ENCODE assay signal across 1 cellular context in genomic region chrX:16930392-16930791, GRCh38.
TF ChIP-seq lines count a peak whose summit lies in the region.

No MANE protein-coding gene starts in this region.

TF ChIP-seq in K562, 482 proteins besides CTCF, POLR2A, EP300 and RAD21 (continued from another document and continues in another):
- TF ChIP-seq, protein P1, sequence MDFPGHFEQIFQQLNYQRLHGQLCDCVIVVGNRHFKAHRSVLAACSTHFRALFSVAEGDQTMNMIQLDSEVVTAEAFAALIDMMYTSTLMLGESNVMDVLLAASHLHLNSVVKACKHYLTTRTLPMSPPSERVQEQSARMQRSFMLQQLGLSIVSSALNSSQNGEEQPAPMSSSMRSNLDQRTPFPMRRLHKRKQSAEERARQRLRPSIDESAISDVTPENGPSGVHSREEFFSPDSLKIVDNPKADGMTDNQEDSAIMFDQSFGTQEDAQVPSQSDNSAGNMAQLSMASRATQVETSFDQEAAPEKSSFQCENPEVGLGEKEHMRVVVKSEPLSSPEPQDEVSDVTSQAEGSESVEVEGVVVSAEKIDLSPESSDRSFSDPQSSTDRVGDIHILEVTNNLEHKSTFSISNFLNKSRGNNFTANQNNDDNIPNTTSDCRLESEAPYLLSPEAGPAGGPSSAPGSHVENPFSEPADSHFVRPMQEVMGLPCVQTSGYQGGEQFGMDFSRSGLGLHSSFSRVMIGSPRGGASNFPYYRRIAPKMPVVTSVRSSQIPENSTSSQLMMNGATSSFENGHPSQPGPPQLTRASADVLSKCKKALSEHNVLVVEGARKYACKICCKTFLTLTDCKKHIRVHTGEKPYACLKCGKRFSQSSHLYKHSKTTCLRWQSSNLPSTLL (IDR thresholded peaks at IDR 0.05) = no peak
- TF ChIP-seq SOX6 (IDR thresholded peaks at IDR 0.05) (peak; percentile 82), DMBX1 (CRISPR knock-in tag; IDR thresholded peaks at IDR 0.05; ENCODE audit: borderline replicate concordance) (no peak; the same call in 1 of the 2 replicates), TRIM24 (IDR thresholded peaks at IDR 0.05) (peak; percentile 34 to 37; a peak in 2 of 4 replicates), ESRRA (IDR thresholded peaks at IDR 0.05; ENCODE audit: borderline replicate concordance, low read depth) (peak; percentile 89), HDAC1 (IDR thresholded peaks at IDR 0.05) (peak in 1 of 2 experiments; percentile 37; a peak in 1 of 4 replicates), HMG20B (CRISPR knock-in tag; IDR thresholded peaks at IDR 0.05) (no peak), MXD1 (CRISPR knock-in tag; IDR thresholded peaks at IDR 0.05; ENCODE audit: borderline replicate concordance, poor library complexity, severe bottlenecking) (no peak), NUFIP1 (IDR thresholded peaks at IDR 0.05; ENCODE audit: partially characterized antibody) (no peak), SMARCE1 (IDR thresholded peaks at IDR 0.05) (no peak), HLTF (IDR thresholded peaks at IDR 0.05) (no peak), TEAD1 (CRISPR knock-in tag; IDR thresholded peaks at IDR 0.05) (no peak), SAFB2 (IDR thresholded peaks at IDR 0.05; ENCODE audit: borderline replicate concordance, low read depth, low read length, severe bottlenecking) (no peak), ZFP36 (IDR thresholded peaks at IDR 0.05; ENCODE audit: low read depth, low read length, partially characterized antibody) (no peak), RNF2 (IDR thresholded peaks at IDR 0.05) (no peak), ZNF23 (CRISPR knock-in tag; IDR thresholded peaks at IDR 0.05) (no peak), POLR2B (IDR thresholded peaks at IDR 0.05; ENCODE audit: low read depth, partially characterized antibody) (no peak), MTA1 (IDR thresholded peaks at IDR 0.05; ENCODE audit: borderline replicate concordance) (no peak), FOSL1 (tag; conservative IDR thresholded peaks at IDR 0.05) (0 out of 2 replicates have a peak, but pooled peaks have one; percentile 26), SRF (CRISPR knock-in tag; IDR thresholded peaks at IDR 0.05) (no peak), SMAD1 (IDR thresholded peaks at IDR 0.05; ENCODE audit: low read depth, low read length, partially characterized antibody) (no peak), FOXJ2 (tag; IDR thresholded peaks at IDR 0.05) (no peak), HNRNPH1 (optimal IDR thresholded peaks at IDR 0.05; ENCODE audit: low read depth, low read length) (no peak), ZNF668 (CRISPR knock-in tag; IDR thresholded peaks at IDR 0.05) (no peak), CGGBP1 (CRISPR knock-in tag; IDR thresholded peaks at IDR 0.05) (no peak), HMGXB4 (CRISPR knock-in tag; IDR thresholded peaks at IDR 0.05) (no peak), TAL1 (IDR thresholded peaks at IDR 0.05) (peak; percentile 84), EWSR1 (IDR thresholded peaks at IDR 0.05; ENCODE audit: borderline replicate concordance, low read depth, partially characterized antibody) (no peak), CHD4 (IDR thresholded peaks at IDR 0.05; ENCODE audit: insufficient read depth, insufficient replicate concordance, low read depth, low read length, poor library complexity, severe bottlenecking) (no peak), STAT5A (IDR thresholded peaks at IDR 0.05; ENCODE audit: borderline replicate concordance, low read length) (peak; percentile 59; the same call in 1 of the 2 replicates), TFAM (CRISPR knock-in tag; conservative IDR thresholded peaks at IDR 0.05) (no peak), PYGO2 (tag; IDR thresholded peaks at IDR 0.05) (no peak), KAT7 (CRISPR knock-in tag; IDR thresholded peaks at IDR 0.05; ENCODE audit: borderline replicate concordance) (no peak), RBFOX2 (IDR thresholded peaks at IDR 0.05; ENCODE audit: low read depth, low read length) (no peak), RBM14 (IDR thresholded peaks at IDR 0.05; ENCODE audit: borderline replicate concordance, insufficient read depth, low read depth, low read length) (no peak), FOXA3 (CRISPR knock-in tag; conservative IDR thresholded peaks at IDR 0.05 in 1 of 2, IDR thresholded peaks at IDR 0.05 in 1 of 2) (no peak), CTBP1 (IDR thresholded peaks at IDR 0.05; ENCODE audit: borderline replicate concordance) (peak; percentile 25; the same call in 1 of the 2 replicates), STAT5B (CRISPR knock-in tag; IDR thresholded peaks at IDR 0.05) (no peak), AFF4 (CRISPR knock-in tag; IDR thresholded peaks at IDR 0.05) (no peak), TBL1XR1 (IDR thresholded peaks at IDR 0.05; ENCODE audit: low read length in 2 of 2) (0 out of 4 replicates have a peak, but pooled peaks of 1 of the 2 experiments have one; percentile 23), ZNF408 (CRISPR knock-in tag; IDR thresholded peaks at IDR 0.05; ENCODE audit: low read depth) (no peak), HNRNPK (IDR thresholded peaks at IDR 0.05; ENCODE audit: low read depth, low read length, poor library complexity, severe bottlenecking) (no peak), MECOM (CRISPR knock-in tag; IDR thresholded peaks at IDR 0.05) (no peak), RBM15 (IDR thresholded peaks at IDR 0.05; ENCODE audit: insufficient read depth, low read length) (no peak)
- TF ChIP-seq, protein P2, sequence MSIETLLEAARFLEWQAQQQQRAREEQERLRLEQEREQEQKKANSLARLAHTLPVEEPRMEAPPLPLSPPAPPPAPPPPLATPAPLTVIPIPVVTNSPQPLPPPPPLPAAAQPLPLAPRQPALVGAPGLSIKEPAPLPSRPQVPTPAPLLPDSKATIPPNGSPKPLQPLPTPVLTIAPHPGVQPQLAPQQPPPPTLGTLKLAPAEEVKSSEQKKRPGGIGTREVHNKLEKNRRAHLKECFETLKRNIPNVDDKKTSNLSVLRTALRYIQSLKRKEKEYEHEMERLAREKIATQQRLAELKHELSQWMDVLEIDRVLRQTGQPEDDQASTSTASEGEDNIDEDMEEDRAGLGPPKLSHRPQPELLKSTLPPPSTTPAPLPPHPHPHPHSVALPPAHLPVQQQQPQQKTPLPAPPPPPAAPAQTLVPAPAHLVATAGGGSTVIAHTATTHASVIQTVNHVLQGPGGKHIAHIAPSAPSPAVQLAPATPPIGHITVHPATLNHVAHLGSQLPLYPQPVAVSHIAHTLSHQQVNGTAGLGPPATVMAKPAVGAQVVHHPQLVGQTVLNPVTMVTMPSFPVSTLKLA (conservative IDR thresholded peaks at IDR 0.05) = no peak
- TF ChIP-seq, protein P3, sequence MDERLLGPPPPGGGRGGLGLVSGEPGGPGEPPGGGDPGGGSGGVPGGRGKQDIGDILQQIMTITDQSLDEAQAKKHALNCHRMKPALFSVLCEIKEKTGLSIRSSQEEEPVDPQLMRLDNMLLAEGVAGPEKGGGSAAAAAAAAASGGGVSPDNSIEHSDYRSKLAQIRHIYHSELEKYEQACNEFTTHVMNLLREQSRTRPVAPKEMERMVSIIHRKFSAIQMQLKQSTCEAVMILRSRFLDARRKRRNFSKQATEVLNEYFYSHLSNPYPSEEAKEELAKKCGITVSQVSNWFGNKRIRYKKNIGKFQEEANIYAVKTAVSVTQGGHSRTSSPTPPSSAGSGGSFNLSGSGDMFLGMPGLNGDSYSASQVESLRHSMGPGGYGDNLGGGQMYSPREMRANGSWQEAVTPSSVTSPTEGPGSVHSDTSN (CRISPR knock-in tag; IDR thresholded peaks at IDR 0.05; ENCODE audit: low read depth) = no peak
- TF ChIP-seq, protein P3 (tag; conservative IDR thresholded peaks at IDR 0.05; ENCODE audit: low read depth) = peak; percentile 84
- TF ChIP-seq, protein P4, sequence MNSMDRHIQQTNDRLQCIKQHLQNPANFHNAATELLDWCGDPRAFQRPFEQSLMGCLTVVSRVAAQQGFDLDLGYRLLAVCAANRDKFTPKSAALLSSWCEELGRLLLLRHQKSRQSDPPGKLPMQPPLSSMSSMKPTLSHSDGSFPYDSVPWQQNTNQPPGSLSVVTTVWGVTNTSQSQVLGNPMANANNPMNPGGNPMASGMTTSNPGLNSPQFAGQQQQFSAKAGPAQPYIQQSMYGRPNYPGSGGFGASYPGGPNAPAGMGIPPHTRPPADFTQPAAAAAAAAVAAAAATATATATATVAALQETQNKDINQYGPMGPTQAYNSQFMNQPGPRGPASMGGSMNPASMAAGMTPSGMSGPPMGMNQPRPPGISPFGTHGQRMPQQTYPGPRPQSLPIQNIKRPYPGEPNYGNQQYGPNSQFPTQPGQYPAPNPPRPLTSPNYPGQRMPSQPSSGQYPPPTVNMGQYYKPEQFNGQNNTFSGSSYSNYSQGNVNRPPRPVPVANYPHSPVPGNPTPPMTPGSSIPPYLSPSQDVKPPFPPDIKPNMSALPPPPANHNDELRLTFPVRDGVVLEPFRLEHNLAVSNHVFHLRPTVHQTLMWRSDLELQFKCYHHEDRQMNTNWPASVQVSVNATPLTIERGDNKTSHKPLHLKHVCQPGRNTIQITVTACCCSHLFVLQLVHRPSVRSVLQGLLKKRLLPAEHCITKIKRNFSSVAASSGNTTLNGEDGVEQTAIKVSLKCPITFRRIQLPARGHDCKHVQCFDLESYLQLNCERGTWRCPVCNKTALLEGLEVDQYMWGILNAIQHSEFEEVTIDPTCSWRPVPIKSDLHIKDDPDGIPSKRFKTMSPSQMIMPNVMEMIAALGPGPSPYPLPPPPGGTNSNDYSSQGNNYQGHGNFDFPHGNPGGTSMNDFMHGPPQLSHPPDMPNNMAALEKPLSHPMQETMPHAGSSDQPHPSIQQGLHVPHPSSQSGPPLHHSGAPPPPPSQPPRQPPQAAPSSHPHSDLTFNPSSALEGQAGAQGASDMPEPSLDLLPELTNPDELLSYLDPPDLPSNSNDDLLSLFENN (IDR thresholded peaks at IDR 0.05; ENCODE audit: low read depth in 2 of 2, low read length in 2 of 2) = no peak
- TF ChIP-seq, protein P5, sequence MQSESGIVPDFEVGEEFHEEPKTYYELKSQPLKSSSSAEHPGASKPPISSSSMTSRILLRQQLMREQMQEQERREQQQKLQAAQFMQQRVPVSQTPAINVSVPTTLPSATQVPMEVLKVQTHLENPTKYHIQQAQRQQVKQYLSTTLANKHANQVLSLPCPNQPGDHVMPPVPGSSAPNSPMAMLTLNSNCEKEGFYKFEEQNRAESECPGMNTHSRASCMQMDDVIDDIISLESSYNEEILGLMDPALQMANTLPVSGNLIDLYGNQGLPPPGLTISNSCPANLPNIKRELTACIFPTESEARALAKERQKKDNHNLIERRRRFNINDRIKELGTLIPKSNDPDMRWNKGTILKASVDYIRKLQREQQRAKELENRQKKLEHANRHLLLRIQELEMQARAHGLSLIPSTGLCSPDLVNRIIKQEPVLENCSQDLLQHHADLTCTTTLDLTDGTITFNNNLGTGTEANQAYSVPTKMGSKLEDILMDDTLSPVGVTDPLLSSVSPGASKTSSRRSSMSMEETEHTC (IDR thresholded peaks at IDR 0.05) = no peak
